13 cellular contexts compared by ENCODE assay signal in the genomic region with DNA sequence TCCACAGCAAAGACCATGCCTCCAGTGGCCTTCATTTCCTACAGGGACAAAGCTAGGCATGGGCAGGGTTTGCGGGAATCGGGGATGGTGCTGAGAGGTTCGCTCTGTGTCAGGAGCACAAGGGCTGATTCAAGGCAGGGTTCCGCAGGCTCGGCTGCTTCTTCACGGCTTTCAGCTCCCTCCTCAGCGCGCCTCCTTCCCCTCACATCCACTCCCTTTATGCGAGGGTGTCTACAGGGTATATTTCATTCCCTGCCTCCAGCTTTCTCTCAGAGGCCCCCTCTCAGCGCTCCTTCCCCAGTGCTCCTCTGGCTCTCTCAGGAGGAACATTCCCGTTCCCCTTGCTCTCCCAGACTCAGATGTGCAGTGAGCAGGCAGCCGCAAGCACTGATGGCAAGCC.
"Had no signal": no experiment of that assay in that cellular context is flagged by ENCODE, and none has a peak within 500 bp of the region (broad histone marks: within the 10 kb centered on the region; RNA-seq: fewer than 3 reads in every experiment).

No MANE protein-coding gene starts in this region.

- H3K36me3 Mint-ChIP-seq: naive thymus-derived CD4-positive, alpha-beta T cell had no signal

- H3K4me2 ChIP-seq: hepatocyte had no signal

- H3K4me1 ChIP-seq: gastrocnemius medialis, pancreas, psoas muscle had no signal

- H3K36me3 ChIP-seq: gastrocnemius medialis, pancreas, spleen, tibial nerve had no signal

- H3K79me2 ChIP-seq: hepatocyte had no signal

- H3K27ac ChIP-seq: gastrocnemius medialis, hepatocyte, pancreas, psoas muscle, spleen, tibial nerve, VCaP had no signal

- H2AFZ ChIP-seq: hepatocyte had no signal

- DNase-seq: psoas muscle, right cardiac atrium, spleen had no signal

- H3K4me3 Mint-ChIP-seq: activated T-cell treated with anti-CD3 and anti-CD28 coated beads, Interleukin-2, amount 50 U/mL, for 4 hours; activated T-helper 17 cell treated with anti-CD3 and anti-CD28 coated beads, Interleukin-2, amount 50 U/mL, for 72 hours; central memory CD8-positive, alpha-beta T cell; mesothelial cell of epicardium; naive thymus-derived CD4-positive, alpha-beta T cell had no signal

- FAIRE-seq: pancreas had no signal

- H3K4me3 ChIP-seq: gastrocnemius medialis, hepatocyte, pancreas, psoas muscle, spleen, tibial nerve had no signal

- H3K27ac Mint-ChIP-seq: activated T-helper 17 cell treated with anti-CD3 and anti-CD28 coated beads, Interleukin-2, amount 50 U/mL, for 72 hours; mesothelial cell of epicardium; naive thymus-derived CD4-positive, alpha-beta T cell had no signal

- H3K9me3 Mint-ChIP-seq: activated T-cell treated with anti-CD3 and anti-CD28 coated beads, Interleukin-2, amount 50 U/mL, for 4 hours; activated T-helper 17 cell treated with anti-CD3 and anti-CD28 coated beads, Interleukin-2, amount 50 U/mL, for 72 hours; central memory CD8-positive, alpha-beta T cell; mesothelial cell of epicardium had no signal

- H3K9me3 ChIP-seq: gastrocnemius medialis, pancreas, psoas muscle, spleen, tibial nerve had no signal

- H3K4me1 Mint-ChIP-seq: activated T-helper 17 cell treated with anti-CD3 and anti-CD28 coated beads, Interleukin-2, amount 50 U/mL, for 72 hours; central memory CD8-positive, alpha-beta T cell; naive thymus-derived CD4-positive, alpha-beta T cell had no signal

- H3K27me3 ChIP-seq: gastrocnemius medialis, hepatocyte, pancreas, tibial nerve had no signal

- ATAC-seq: activated T-cell treated with anti-CD3 and anti-CD28 coated beads, Interleukin-2, amount 50 U/mL, for 4 hours; activated T-helper 17 cell treated with anti-CD3 and anti-CD28 coated beads, Interleukin-2, amount 50 U/mL, for 72 hours; gastrocnemius medialis had no signal
